Comparison of ENCODE assay signal across 22 cellular contexts in genomic region chr22:28268845-28269244, GRCh38.
"Had no signal": no experiment of that assay in that cellular context is flagged by ENCODE, and none has a peak within 500 bp of the region (broad histone marks: within the 10 kb centered on the region; RNA-seq: fewer than 3 reads in every experiment).

No MANE protein-coding gene starts in this region.

- H3K9me3 ChIP-seq: neutrophil, ovary, right lobe of liver, transverse colon, vagina had no signal

- H3K27me3 ChIP-seq: neutrophil, ovary, right lobe of liver, transverse colon, vagina had no signal

- DNase-seq: activated B cell treated with CpG ODN at 0.5 μM for 24 hours; activated CD4-positive, alpha-beta T cell treated with anti-CD3 and anti-CD28 coated beads for 36 hours; activated CD4-positive, alpha-beta T cell treated with anti-CD3 and anti-CD28 coated beads, Interleukin-2, amount 50 U/mL, for 48 hours; activated CD8-positive, alpha-beta memory T cell treated with anti-CD3 and anti-CD28 coated beads, Interleukin-2, amount 50 U/mL, for 48 hours; activated naive CD4-positive, alpha-beta T cell; activated T-cell treated with anti-CD3 and anti-CD28 coated beads, Interleukin-2, amount 50 U/mL, for 4 hours; effector CD4-positive, alpha-beta T cell; foreskin fibroblast; mesenchymal stem cell; ovary; right lobe of liver; stimulated activated CD4-positive, alpha-beta T cell treated with anti-CD3 and anti-CD28 coated beads, Interleukin-1b, Interleukin-23, amount 100 ng/mL, for 48 hours; T-helper 17 cell; transverse colon had no signal

- H3K27me3 Mint-ChIP-seq: activated B cell treated with CpG ODN at 0.5 μM for 24 hours; activated CD4-positive, alpha-beta T cell treated with anti-CD3 and anti-CD28 coated beads for 36 hours; activated naive CD8-positive, alpha-beta T cell; dendritic cell treated with granulocyte-macrophage colony-stimulating factor and Interleukin-4, amounts not matched to agents 40 ng/mL and 50 ng/mL, for 4 days; stimulated activated naive CD8-positive, alpha-beta T cell treated with anti-CD3 and anti-CD28 coated beads, Interleukin-15, Interleukin-2, amounts not matched to agents 100 ng/mL and 50 ng/mL, for 24 hours had no signal

- H3K27ac ChIP-seq: neutrophil, ovary, right lobe of liver, skin epidermis, transverse colon, vagina had no signal

- H3K4me3 ChIP-seq: ovary, right lobe of liver, skin epidermis, transverse colon, vagina had no signal

- H3K27ac Mint-ChIP-seq: activated B cell treated with CpG ODN at 0.5 μM for 24 hours; activated CD4-positive, alpha-beta T cell treated with anti-CD3 and anti-CD28 coated beads for 36 hours; activated naive CD8-positive, alpha-beta T cell; activated T-helper 2 cell treated with anti-CD3 and anti-CD28 coated beads, Interferon-gamma antibody, Interleukin-2, Interleukin-4, amounts not matched to agents 10 μg/mL and 5 μg/mL and 100 μg/mL, durations not matched to agents 14 hours and 24 hours and 36 hours; dendritic cell treated with granulocyte-macrophage colony-stimulating factor and Interleukin-4, amounts not matched to agents 40 ng/mL and 50 ng/mL, for 4 days; stimulated activated naive CD8-positive, alpha-beta T cell treated with anti-CD3 and anti-CD28 coated beads, Interleukin-15, Interleukin-2, amounts not matched to agents 100 ng/mL and 50 ng/mL, for 24 hours; T-helper 17 cell had no signal

- H3K4me1 Mint-ChIP-seq: activated CD4-positive, alpha-beta T cell treated with anti-CD3 and anti-CD28 coated beads for 36 hours; T-helper 17 cell had no signal

- H3K36me3 ChIP-seq: neutrophil, ovary, right lobe of liver, transverse colon, vagina had no signal

- H3K4me1 ChIP-seq: right lobe of liver had no signal

- H3K4me3 Mint-ChIP-seq: activated B cell treated with CpG ODN at 0.5 μM for 24 hours; activated CD4-positive, alpha-beta T cell treated with anti-CD3 and anti-CD28 coated beads for 36 hours; activated naive CD8-positive, alpha-beta T cell; activated T-cell treated with anti-CD3 and anti-CD28 coated beads, Interleukin-2, amount 50 U/mL, for 4 hours; dendritic cell treated with granulocyte-macrophage colony-stimulating factor and Interleukin-4, amounts not matched to agents 40 ng/mL and 50 ng/mL, for 4 days; nephron; stimulated activated naive CD8-positive, alpha-beta T cell treated with anti-CD3 and anti-CD28 coated beads, Interleukin-15, Interleukin-2, amounts not matched to agents 100 ng/mL and 50 ng/mL, for 24 hours; T-helper 17 cell had no signal

- H3K9me3 Mint-ChIP-seq: activated B cell treated with CpG ODN at 0.5 μM for 24 hours; activated T-cell treated with anti-CD3 and anti-CD28 coated beads, Interleukin-2, amount 50 U/mL, for 4 hours; activated T-helper 2 cell treated with anti-CD3 and anti-CD28 coated beads, Interferon-gamma antibody, Interleukin-2, Interleukin-4, amounts not matched to agents 10 μg/mL and 5 μg/mL and 100 μg/mL, durations not matched to agents 14 hours and 24 hours and 36 hours; nephron had no signal

- ATAC-seq: activated CD4-positive, alpha-beta T cell treated with anti-CD3 and anti-CD28 coated beads for 36 hours; activated T-cell treated with anti-CD3 and anti-CD28 coated beads, Interleukin-2, amount 50 U/mL, for 4 hours; right lobe of liver; T-helper 17 cell had no signal
